In the genomic region with DNA sequence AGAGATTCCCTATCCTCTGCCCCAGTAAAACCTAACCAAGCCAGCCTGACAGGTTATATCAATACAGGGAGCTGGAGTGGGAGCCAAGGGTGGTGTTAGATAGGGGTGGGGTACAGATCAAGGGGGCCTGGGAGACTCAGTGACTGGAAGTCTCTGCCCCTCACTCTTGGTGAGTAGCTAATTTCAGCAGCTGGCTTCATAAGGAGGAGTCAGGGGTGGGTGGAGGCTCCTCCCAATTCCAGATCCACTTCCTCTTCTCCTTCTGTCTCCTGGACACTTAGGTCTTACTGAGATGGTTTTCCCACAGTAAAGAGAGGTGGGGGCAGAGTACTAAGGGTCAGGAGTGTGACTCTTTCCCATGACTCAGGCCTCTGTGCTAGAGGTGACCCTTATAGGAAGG, we compare ENCODE assay signal across 1 cellular context.
TF ChIP-seq lines count a peak whose summit lies in the region.

No MANE protein-coding gene starts in this region.

TF ChIP-seq in H1, 55 proteins besides CTCF, POLR2A, EP300 and RAD21:
- TF ChIP-seq BACH1 (IDR thresholded peaks at IDR 0.05; ENCODE audit: low read length) (no peak), TEAD4 (IDR thresholded peaks at IDR 0.05; ENCODE audit: low read depth, low read length) (no peak), EGR1 (IDR thresholded peaks at IDR 0.05; ENCODE audit: borderline replicate concordance, low read depth, low read length) (no peak), CHD2 (IDR thresholded peaks at IDR 0.05; ENCODE audit: low read length) (no peak), JUN (IDR thresholded peaks at IDR 0.05; ENCODE audit: low read depth, low read length) (no peak), FOSL1 (IDR thresholded peaks at IDR 0.05; ENCODE audit: insufficient read depth, low read depth, low read length) (no peak), EZH2 (IDR thresholded peaks at IDR 0.05; ENCODE audit: low read depth, low read length, severe bottlenecking) (no peak), SP4 (IDR thresholded peaks at IDR 0.05; ENCODE audit: low read length) (no peak), ATF2 (IDR thresholded peaks at IDR 0.05; ENCODE audit: low read length) (no peak), RNF2 (IDR thresholded peaks at IDR 0.05; ENCODE audit: borderline replicate concordance, low read depth, low read length, missing control alignments, poor library complexity, severe bottlenecking) (no peak), CREB1 (IDR thresholded peaks at IDR 0.05) (no peak), MAFK (IDR thresholded peaks at IDR 0.05; ENCODE audit: low read depth, low read length) (no peak), ASH2L (IDR thresholded peaks at IDR 0.05; ENCODE audit: low read length) (no peak)
- TF ChIP-seq, protein P1, sequence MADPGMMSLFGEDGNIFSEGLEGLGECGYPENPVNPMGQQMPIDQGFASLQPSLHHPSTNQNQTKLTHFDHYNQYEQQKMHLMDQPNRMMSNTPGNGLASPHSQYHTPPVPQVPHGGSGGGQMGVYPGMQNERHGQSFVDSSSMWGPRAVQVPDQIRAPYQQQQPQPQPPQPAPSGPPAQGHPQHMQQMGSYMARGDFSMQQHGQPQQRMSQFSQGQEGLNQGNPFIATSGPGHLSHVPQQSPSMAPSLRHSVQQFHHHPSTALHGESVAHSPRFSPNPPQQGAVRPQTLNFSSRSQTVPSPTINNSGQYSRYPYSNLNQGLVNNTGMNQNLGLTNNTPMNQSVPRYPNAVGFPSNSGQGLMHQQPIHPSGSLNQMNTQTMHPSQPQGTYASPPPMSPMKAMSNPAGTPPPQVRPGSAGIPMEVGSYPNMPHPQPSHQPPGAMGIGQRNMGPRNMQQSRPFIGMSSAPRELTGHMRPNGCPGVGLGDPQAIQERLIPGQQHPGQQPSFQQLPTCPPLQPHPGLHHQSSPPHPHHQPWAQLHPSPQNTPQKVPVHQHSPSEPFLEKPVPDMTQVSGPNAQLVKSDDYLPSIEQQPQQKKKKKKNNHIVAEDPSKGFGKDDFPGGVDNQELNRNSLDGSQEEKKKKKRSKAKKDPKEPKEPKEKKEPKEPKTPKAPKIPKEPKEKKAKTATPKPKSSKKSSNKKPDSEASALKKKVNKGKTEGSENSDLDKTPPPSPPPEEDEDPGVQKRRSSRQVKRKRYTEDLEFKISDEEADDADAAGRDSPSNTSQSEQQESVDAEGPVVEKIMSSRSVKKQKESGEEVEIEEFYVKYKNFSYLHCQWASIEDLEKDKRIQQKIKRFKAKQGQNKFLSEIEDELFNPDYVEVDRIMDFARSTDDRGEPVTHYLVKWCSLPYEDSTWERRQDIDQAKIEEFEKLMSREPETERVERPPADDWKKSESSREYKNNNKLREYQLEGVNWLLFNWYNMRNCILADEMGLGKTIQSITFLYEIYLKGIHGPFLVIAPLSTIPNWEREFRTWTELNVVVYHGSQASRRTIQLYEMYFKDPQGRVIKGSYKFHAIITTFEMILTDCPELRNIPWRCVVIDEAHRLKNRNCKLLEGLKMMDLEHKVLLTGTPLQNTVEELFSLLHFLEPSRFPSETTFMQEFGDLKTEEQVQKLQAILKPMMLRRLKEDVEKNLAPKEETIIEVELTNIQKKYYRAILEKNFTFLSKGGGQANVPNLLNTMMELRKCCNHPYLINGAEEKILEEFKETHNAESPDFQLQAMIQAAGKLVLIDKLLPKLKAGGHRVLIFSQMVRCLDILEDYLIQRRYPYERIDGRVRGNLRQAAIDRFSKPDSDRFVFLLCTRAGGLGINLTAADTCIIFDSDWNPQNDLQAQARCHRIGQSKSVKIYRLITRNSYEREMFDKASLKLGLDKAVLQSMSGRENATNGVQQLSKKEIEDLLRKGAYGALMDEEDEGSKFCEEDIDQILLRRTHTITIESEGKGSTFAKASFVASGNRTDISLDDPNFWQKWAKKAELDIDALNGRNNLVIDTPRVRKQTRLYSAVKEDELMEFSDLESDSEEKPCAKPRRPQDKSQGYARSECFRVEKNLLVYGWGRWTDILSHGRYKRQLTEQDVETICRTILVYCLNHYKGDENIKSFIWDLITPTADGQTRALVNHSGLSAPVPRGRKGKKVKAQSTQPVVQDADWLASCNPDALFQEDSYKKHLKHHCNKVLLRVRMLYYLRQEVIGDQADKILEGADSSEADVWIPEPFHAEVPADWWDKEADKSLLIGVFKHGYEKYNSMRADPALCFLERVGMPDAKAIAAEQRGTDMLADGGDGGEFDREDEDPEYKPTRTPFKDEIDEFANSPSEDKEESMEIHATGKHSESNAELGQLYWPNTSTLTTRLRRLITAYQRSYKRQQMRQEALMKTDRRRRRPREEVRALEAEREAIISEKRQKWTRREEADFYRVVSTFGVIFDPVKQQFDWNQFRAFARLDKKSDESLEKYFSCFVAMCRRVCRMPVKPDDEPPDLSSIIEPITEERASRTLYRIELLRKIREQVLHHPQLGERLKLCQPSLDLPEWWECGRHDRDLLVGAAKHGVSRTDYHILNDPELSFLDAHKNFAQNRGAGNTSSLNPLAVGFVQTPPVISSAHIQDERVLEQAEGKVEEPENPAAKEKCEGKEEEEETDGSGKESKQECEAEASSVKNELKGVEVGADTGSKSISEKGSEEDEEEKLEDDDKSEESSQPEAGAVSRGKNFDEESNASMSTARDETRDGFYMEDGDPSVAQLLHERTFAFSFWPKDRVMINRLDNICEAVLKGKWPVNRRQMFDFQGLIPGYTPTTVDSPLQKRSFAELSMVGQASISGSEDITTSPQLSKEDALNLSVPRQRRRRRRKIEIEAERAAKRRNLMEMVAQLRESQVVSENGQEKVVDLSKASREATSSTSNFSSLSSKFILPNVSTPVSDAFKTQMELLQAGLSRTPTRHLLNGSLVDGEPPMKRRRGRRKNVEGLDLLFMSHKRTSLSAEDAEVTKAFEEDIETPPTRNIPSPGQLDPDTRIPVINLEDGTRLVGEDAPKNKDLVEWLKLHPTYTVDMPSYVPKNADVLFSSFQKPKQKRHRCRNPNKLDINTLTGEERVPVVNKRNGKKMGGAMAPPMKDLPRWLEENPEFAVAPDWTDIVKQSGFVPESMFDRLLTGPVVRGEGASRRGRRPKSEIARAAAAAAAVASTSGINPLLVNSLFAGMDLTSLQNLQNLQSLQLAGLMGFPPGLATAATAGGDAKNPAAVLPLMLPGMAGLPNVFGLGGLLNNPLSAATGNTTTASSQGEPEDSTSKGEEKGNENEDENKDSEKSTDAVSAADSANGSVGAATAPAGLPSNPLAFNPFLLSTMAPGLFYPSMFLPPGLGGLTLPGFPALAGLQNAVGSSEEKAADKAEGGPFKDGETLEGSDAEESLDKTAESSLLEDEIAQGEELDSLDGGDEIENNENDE (IDR thresholded peaks at IDR 0.05; ENCODE audit: insufficient replicate concordance, low read length): no peak
- TF ChIP-seq, protein P2, sequence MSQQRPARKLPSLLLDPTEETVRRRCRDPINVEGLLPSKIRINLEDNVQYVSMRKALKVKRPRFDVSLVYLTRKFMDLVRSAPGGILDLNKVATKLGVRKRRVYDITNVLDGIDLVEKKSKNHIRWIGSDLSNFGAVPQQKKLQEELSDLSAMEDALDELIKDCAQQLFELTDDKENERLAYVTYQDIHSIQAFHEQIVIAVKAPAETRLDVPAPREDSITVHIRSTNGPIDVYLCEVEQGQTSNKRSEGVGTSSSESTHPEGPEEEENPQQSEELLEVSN (IDR thresholded peaks at IDR 0.05): no peak
